In genomic region chr6:49415358-49415757, GRCh38 we compare ENCODE assay signal across 29 cellular contexts. TPM values are rescaled to one million over a fixed set of nuclear protein-coding genes. Genes with fewer than 3 reads are reported as not detected.
"Had no signal": no experiment of that assay in that cellular context is flagged by ENCODE, and none has a peak within 500 bp of the region (broad histone marks: within the 10 kb centered on the region; RNA-seq: fewer than 3 reads in every experiment).

No MANE protein-coding gene starts in this region.

- H3K4me1 ChIP-seq: adrenal gland, ascending aorta, breast epithelium, colonic mucosa, esophagus squamous epithelium had no signal

- H3K36me3 Mint-ChIP-seq: activated naive CD4-positive, alpha-beta T cell treated with anti-CD3 and anti-CD28 coated beads, Interleukin-2, amount 50 U/mL, for 24 hours; activated naive CD8-positive, alpha-beta T cell treated with anti-CD3 and anti-CD28 coated beads for 36 hours; brain; WTC11 had no signal

- H3K4me1 Mint-ChIP-seq: activated CD4-positive, alpha-beta memory T cell treated with anti-CD3 and anti-CD28 coated beads, Interleukin-2, amount 10 ng/mL, durations not matched to agents 7 days and 5 days; activated CD4-positive, alpha-beta T cell treated with anti-CD3 and anti-CD28 coated beads, Interleukin-2, amount 10 ng/mL, durations not matched to agents 7 days and 5 days; activated naive CD4-positive, alpha-beta T cell treated with anti-CD3 and anti-CD28 coated beads, Interleukin-2, amount 50 U/mL, for 24 hours; activated naive CD8-positive, alpha-beta T cell treated with anti-CD3 and anti-CD28 coated beads for 36 hours; activated naive CD8-positive, alpha-beta T cell treated with anti-CD3 and anti-CD28 coated beads, Interleukin-2, amount 50 U/mL, for 24 hours; activated T-helper 17 cell treated with anti-CD3 and anti-CD28 coated beads, Interleukin-2, amount 50 U/mL, for 72 hours had no signal

- H3K9me3 Mint-ChIP-seq: activated CD4-positive, alpha-beta memory T cell treated with anti-CD3 and anti-CD28 coated beads, Interleukin-2, amount 10 ng/mL, durations not matched to agents 7 days and 5 days; activated CD4-positive, alpha-beta T cell treated with anti-CD3 and anti-CD28 coated beads, Interleukin-2, amount 10 ng/mL, durations not matched to agents 7 days and 5 days; activated naive CD4-positive, alpha-beta T cell treated with anti-CD3 and anti-CD28 coated beads, Interleukin-2, amount 50 U/mL, for 24 hours; activated naive CD8-positive, alpha-beta T cell treated with anti-CD3 and anti-CD28 coated beads for 36 hours; activated naive CD8-positive, alpha-beta T cell treated with anti-CD3 and anti-CD28 coated beads, Interleukin-2, amount 50 U/mL, for 24 hours; activated T-cell treated with anti-CD3 and anti-CD28 coated beads, Interleukin-2, amount 50 U/mL, for 4 hours; activated T-helper 17 cell treated with anti-CD3 and anti-CD28 coated beads, Interleukin-2, amount 50 U/mL, for 72 hours; brain had no signal

- H3K27ac Mint-ChIP-seq: activated CD4-positive, alpha-beta memory T cell treated with anti-CD3 and anti-CD28 coated beads, Interleukin-2, amount 10 ng/mL, durations not matched to agents 7 days and 5 days; activated CD4-positive, alpha-beta T cell treated with anti-CD3 and anti-CD28 coated beads, Interleukin-2, amount 10 ng/mL, durations not matched to agents 7 days and 5 days; activated naive CD4-positive, alpha-beta T cell treated with anti-CD3 and anti-CD28 coated beads, Interleukin-2, amount 50 U/mL, for 24 hours; activated naive CD8-positive, alpha-beta T cell treated with anti-CD3 and anti-CD28 coated beads for 36 hours; activated naive CD8-positive, alpha-beta T cell treated with anti-CD3 and anti-CD28 coated beads, Interleukin-2, amount 50 U/mL, for 24 hours; activated T-helper 17 cell treated with anti-CD3 and anti-CD28 coated beads, Interleukin-2, amount 50 U/mL, for 72 hours; brain; WTC11 had no signal

- H3K4me3 Mint-ChIP-seq: activated CD4-positive, alpha-beta memory T cell treated with anti-CD3 and anti-CD28 coated beads, Interleukin-2, amount 10 ng/mL, durations not matched to agents 7 days and 5 days; activated CD4-positive, alpha-beta T cell treated with anti-CD3 and anti-CD28 coated beads, Interleukin-2, amount 10 ng/mL, durations not matched to agents 7 days and 5 days; activated naive CD4-positive, alpha-beta T cell treated with anti-CD3 and anti-CD28 coated beads, Interleukin-2, amount 50 U/mL, for 24 hours; activated naive CD8-positive, alpha-beta T cell treated with anti-CD3 and anti-CD28 coated beads for 36 hours; activated naive CD8-positive, alpha-beta T cell treated with anti-CD3 and anti-CD28 coated beads, Interleukin-2, amount 50 U/mL, for 24 hours; activated T-cell treated with anti-CD3 and anti-CD28 coated beads, Interleukin-2, amount 50 U/mL, for 4 hours; activated T-helper 17 cell treated with anti-CD3 and anti-CD28 coated beads, Interleukin-2, amount 50 U/mL, for 72 hours; brain; WTC11 had no signal

- H3K9me3 ChIP-seq: adrenal gland, ascending aorta, breast epithelium, colonic mucosa had no signal

- H3K4me3 ChIP-seq: adrenal gland, ascending aorta, breast epithelium, cardiac muscle cell, colonic mucosa, esophagus squamous epithelium had no signal

- H3K27me3 Mint-ChIP-seq: activated naive CD4-positive, alpha-beta T cell treated with anti-CD3 and anti-CD28 coated beads, Interleukin-2, amount 50 U/mL, for 24 hours had no signal

- ATAC-seq: activated naive CD8-positive, alpha-beta T cell treated with anti-CD3 and anti-CD28 coated beads, Interleukin-2, amount 50 U/mL, for 24 hours; activated T-cell treated with anti-CD3 and anti-CD28 coated beads, Interleukin-2, amount 50 U/mL, for 4 hours; activated T-helper 17 cell treated with anti-CD3 and anti-CD28 coated beads, Interleukin-2, amount 50 U/mL, for 72 hours; WTC11 had no signal

- DNase-seq: activated CD4-positive, alpha-beta memory T cell treated with anti-CD3 and anti-CD28 coated beads, Interleukin-2, amount 10 ng/mL, durations not matched to agents 7 days and 5 days; activated CD4-positive, alpha-beta T cell treated with anti-CD3 and anti-CD28 coated beads for 1 hour; activated CD4-positive, alpha-beta T cell treated with anti-CD3 and anti-CD28 coated beads for 4 hours; activated CD4-positive, alpha-beta T cell treated with anti-CD3 and anti-CD28 coated beads, Interleukin-2, amount 10 ng/mL, durations not matched to agents 7 days and 5 days; activated CD4-positive, alpha-beta T cell treated with anti-CD3 and anti-CD28 coated beads, Interleukin-2, amount 50 U/mL, for 4 hours; activated CD8-positive, alpha-beta memory T cell treated with anti-CD3 and anti-CD28 coated beads, Interleukin-2, amount 50 U/mL, for 48 hours; activated effector memory CD4-positive, alpha-beta T cell treated with Interleukin-2 at 50 U/mL for 16 hours; activated gamma-delta T cell treated with Interleukin-2 at 50 U/mL for 16 hours; activated naive CD4-positive, alpha-beta T cell treated with Interleukin-2 at 50 U/mL for 16 hours; activated naive CD8-positive, alpha-beta T cell treated with anti-CD3 and anti-CD28 coated beads for 36 hours; activated naive CD8-positive, alpha-beta T cell treated with anti-CD3 and anti-CD28 coated beads, Interleukin-2, amount 50 U/mL, for 24 hours; activated T-cell treated with anti-CD3 and anti-CD28 coated beads, Interleukin-2, amount 50 U/mL, for 4 hours; adrenal gland; central memory CD4-positive, alpha-beta T cell; cerebellar nuclear complex; colonic mucosa; effector CD8-positive, alpha-beta T cell; esophagus squamous epithelium; head of caudate nucleus; T-helper 2 cell had no signal

- H3K27me3 ChIP-seq: adrenal gland, ascending aorta, breast epithelium, cardiac muscle cell, colonic mucosa, esophagus squamous epithelium had no signal

- H3K36me3 ChIP-seq: adrenal gland, ascending aorta, breast epithelium, cardiac muscle cell, colonic mucosa, esophagus squamous epithelium had no signal

- H3K27ac ChIP-seq: adrenal gland, ascending aorta, breast epithelium, cardiac muscle cell, colonic mucosa, epithelial cell of prostate, esophagus squamous epithelium, VCaP had no signal

RNA-seq across cellular contexts. Expression of gene CENPQ, which starts 47.8 kb away (rescaled TPM):
- total RNA-seq: ascending aorta had no signal
